Comparison of ENCODE assay signal across 9 cellular contexts in genomic region chr9:136729144-136729543, GRCh38. TPM values are rescaled to one million over a fixed set of nuclear protein-coding genes. Genes with fewer than 3 reads are reported as not detected.
DNase-seq lines count a peak whose midpoint lies in the region; ATAC-seq and TF ChIP-seq lines count a peak whose summit lies in the region.
"Had no signal": no experiment of that assay in that cellular context is flagged by ENCODE, and none has a peak within 500 bp of the region (broad histone marks: within the 10 kb centered on the region; RNA-seq: fewer than 3 reads in every experiment).

No MANE protein-coding gene starts in this region.

- H3K9me3 Mint-ChIP-seq in brain, result peaks cover 0 to 2% (median 0%) of the 10 kb centered on the region in 5 experiments
- H3K9me3 Mint-ChIP-seq in mesothelial cell of epicardium, result no peaks in the 10 kb centered on the region

- H3K4me1 Mint-ChIP-seq in brain, result peaks cover 34% of the 10 kb centered on the region
- H3K4me1 Mint-ChIP-seq in mesothelial cell of epicardium, result peaks cover 34% of the 10 kb centered on the region

- H3K36me3 Mint-ChIP-seq in brain (peaks cover 25% of the 10 kb centered on the region), mesothelial cell of epicardium (peaks cover 8% of the 10 kb centered on the region)

- no peak overlapping the region for H3K27ac Mint-ChIP-seq in brain
- no peak overlapping the region for H3K27ac Mint-ChIP-seq in mesothelial cell of epicardium

- peak overlapping the region; percentile 76 for H3K4me3 ChIP-seq in AG04450 (ENCODE audit: low read depth, low read length)
- peak overlapping the region; percentile 99 for H3K4me3 ChIP-seq in Jurkat, Clone E6-1 (ENCODE audit: low read length)

- DNase-seq in AG04450 (ENCODE audit: low read depth, low spot score), result no peak
- DNase-seq in Jurkat, Clone E6-1 (ENCODE audit: low read depth, low spot score), result no peak
- DNase-seq in mesothelial cell of epicardium (ENCODE audit: low spot score in 2 of 2, unreplicated experiment in 2 of 2), result no peak
- no peak for DNase-seq in pons (ENCODE audit: low spot score)

- H3K27me3 Mint-ChIP-seq in brain (peaks cover 10% of the 10 kb centered on the region), mesothelial cell of epicardium (ENCODE audit: low read depth) (no peaks in the 10 kb centered on the region)

- POLR2A ChIA-PET in AG04450 (lab: Yijun Ruan, JAX), result interaction anchor here (0.6 to 2.4 kb wide), 8 partner anchors 9 to 400 kb away, joined by 3 to 14 read pairs (median 5); no protein-coding TSS in a partner anchor

- CTCF ChIA-PET in AG04450 (lab: Charles Lee), result interaction anchor here (1.1 to 2.3 kb wide), 6 partner anchors 9 to 244 kb away, joined by 3 to 7 read pairs (median 6); no protein-coding TSS in a partner anchor

- H3K27me3 ChIP-seq in AG04450 (ENCODE audit: control insufficient read depth, insufficient read depth, low read length), result no peaks in the 10 kb centered on the region

- no peak overlapping the region for H3K27ac ChIP-seq in AG04450 (ENCODE audit: low read depth, low read length)

- no peak for TF ChIP-seq CTCF in AG04450 (IDR thresholded peaks at IDR 0.05; ENCODE audit: low read depth, low read length)
- no peak for TF ChIP-seq CTCF in brain (conservative IDR thresholded peaks at IDR 0.05)
- no peak for TF ChIP-seq CTCF in mesothelial cell of epicardium (IDR thresholded peaks at IDR 0.05; ENCODE audit: unreplicated experiment)

- ATAC-seq in GM21825 (IDR thresholded peaks at IDR 0.05; ENCODE audit: unreplicated experiment) (no peak), GM21381 (IDR thresholded peaks at IDR 0.05; ENCODE audit: unreplicated experiment) (no peak), GM18858 (IDR thresholded peaks at IDR 0.05; ENCODE audit: unreplicated experiment) (no peak)

- H3K4me3 Mint-ChIP-seq in brain (peak overlapping the region; percentile 66 to 78 (median 70)), mesothelial cell of epicardium (peak overlapping the region; percentile 66)

- H3K9me3 ChIP-seq in AG04450 (ENCODE audit: control insufficient read depth, insufficient read depth, low read length), result no peaks in the 10 kb centered on the region; the same call in 1 of the 2 replicates

RNA-seq across cellular contexts. Expression of gene LCN10, which starts 13.6 kb away (rescaled TPM):
- not detected in 2 replicates for polyA plus RNA-seq in AG04450 (2011; rRNA removed)
- not detected in 2 replicates for polyA minus RNA-seq in AG04450 (2011; rRNA and poly(A)+ RNA removed)
- 1.1 TPM for polyA plus RNA-seq in Jurkat, Clone E6-1 (2012; ENCODE audit: insufficient read depth, insufficient read length)
- 3.5 TPM for polyA plus RNA-seq in brain (ENCODE audit: insufficient read depth, low read depth, low replicate concordance)
- total RNA-seq in mesothelial cell of epicardium, result 0.20 to 0.51 TPM (median 0.29 TPM) in 3 replicates
- total RNA-seq: SK-MEL-5 had no signal

RNA-seq across cellular contexts. Expression of gene DIPK1B, which starts 16.8 kb away (rescaled TPM):
- polyA plus RNA-seq in AG04450 (2011; rRNA removed) (2.8 and 3.6 TPM in 2 replicates), brain (ENCODE audit: insufficient read depth, low read depth, low replicate concordance) (35.5 TPM)
- 1.3 and 2.6 TPM in 2 replicates for polyA minus RNA-seq in AG04450 (2011; rRNA and poly(A)+ RNA removed)
- polyA plus RNA-seq in Jurkat, Clone E6-1 (2012; ENCODE audit: insufficient read depth, insufficient read length), result 31.4 TPM
- 56.2 to 60.5 TPM (median 58.1 TPM) in 3 replicates for total RNA-seq in mesothelial cell of epicardium

RNA-seq across cellular contexts. Expression of gene LCN6, which starts 19.2 kb away (rescaled TPM):
- polyA plus RNA-seq in AG04450 (2011; rRNA removed), result not detected in 2 replicates
- not detected in 2 replicates for polyA minus RNA-seq in AG04450 (2011; rRNA and poly(A)+ RNA removed)
- polyA plus RNA-seq in Jurkat, Clone E6-1 (2012; ENCODE audit: insufficient read depth, insufficient read length), result not detected
- not detected for polyA plus RNA-seq in brain (ENCODE audit: insufficient read depth, low read depth, low replicate concordance)
- total RNA-seq in mesothelial cell of epicardium, result not detected in 3 replicates
- total RNA-seq: SK-MEL-5 had no signal

RNA-seq across cellular contexts. Expression of gene LCN8, which starts 28.9 kb away (rescaled TPM):
- not detected in 2 replicates for polyA plus RNA-seq in AG04450 (2011; rRNA removed)
- polyA minus RNA-seq in AG04450 (2011; rRNA and poly(A)+ RNA removed), result not detected in 2 replicates
- not detected for polyA plus RNA-seq in Jurkat, Clone E6-1 (2012; ENCODE audit: insufficient read depth, insufficient read length)
- 0.34 TPM for polyA plus RNA-seq in brain (ENCODE audit: insufficient read depth, low read depth, low replicate concordance)
- total RNA-seq in mesothelial cell of epicardium, result not detected in 3 replicates
- total RNA-seq: SK-MEL-5 had no signal

RNA-seq across cellular contexts. Expression of gene LCN15, which starts 35.2 kb away (rescaled TPM):
- polyA plus RNA-seq in AG04450 (2011; rRNA removed), result not detected in 2 replicates
- not detected in 2 replicates for polyA minus RNA-seq in AG04450 (2011; rRNA and poly(A)+ RNA removed)
- polyA plus RNA-seq in Jurkat, Clone E6-1 (2012; ENCODE audit: insufficient read depth, insufficient read length), result not detected
- 32.6 TPM for polyA plus RNA-seq in brain (ENCODE audit: insufficient read depth, low read depth, low replicate concordance)
- 1.3 to 3.5 TPM (median 1.9 TPM) in 3 replicates for total RNA-seq in mesothelial cell of epicardium
